23 cellular contexts compared by ENCODE assay signal in the genomic region with DNA sequence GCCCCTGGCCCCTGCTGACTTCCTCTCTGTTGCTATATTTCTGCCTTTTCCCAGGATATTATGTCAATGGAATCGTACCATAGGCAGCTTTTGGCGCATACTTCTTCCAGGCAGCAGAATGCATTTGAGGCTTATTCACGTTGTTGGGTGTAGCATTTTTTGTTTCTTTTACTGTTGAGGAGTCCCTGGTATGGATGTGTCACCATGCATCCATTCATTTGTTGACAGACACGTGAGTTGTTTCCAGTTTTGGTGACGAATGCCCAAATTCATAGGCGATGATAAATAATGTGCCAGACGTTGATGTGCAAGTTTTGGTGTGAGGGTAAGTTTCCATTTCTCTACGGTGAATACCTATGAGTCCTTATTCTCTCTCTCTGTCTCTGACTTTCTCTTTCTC. TPM values are rescaled to one million over a fixed set of nuclear protein-coding genes. Genes with fewer than 3 reads are reported as not detected.
"Had no signal": no experiment of that assay in that cellular context is flagged by ENCODE, and none has a peak within 500 bp of the region (broad histone marks: within the 10 kb centered on the region; RNA-seq: fewer than 3 reads in every experiment).

No MANE protein-coding gene starts in this region.

- H3K9me3 ChIP-seq: prostate gland, suprapubic skin, transverse colon had no signal

- H3K36me3 Mint-ChIP-seq: activated naive CD8-positive, alpha-beta T cell; naive thymus-derived CD4-positive, alpha-beta T cell; neural progenitor cell; WTC11 had no signal

- H3K9me3 Mint-ChIP-seq: naive thymus-derived CD4-positive, alpha-beta T cell; neural progenitor cell; stimulated activated naive CD8-positive, alpha-beta T cell treated with anti-CD3 and anti-CD28 coated beads, Interleukin-15, amount 100 ng/mL, for 72 hours; WTC11 had no signal

- DNase-seq: activated CD4-positive, alpha-beta T cell treated with anti-CD3 and anti-CD28 coated beads for 36 hours; activated CD4-positive, alpha-beta T cell treated with anti-CD3 and anti-CD28 coated beads, Interleukin-2, amount 50 U/mL, for 48 hours; activated T-cell treated with anti-CD3 and anti-CD28 coated beads for 4 hours; body of pancreas; caudate nucleus; dorsolateral prefrontal cortex; foreskin fibroblast; mesendoderm; naive thymus-derived CD4-positive, alpha-beta T cell; stimulated activated naive CD8-positive, alpha-beta T cell treated with anti-CD3 and anti-CD28 coated beads, Interleukin-15, amount 100 ng/mL, for 72 hours; transverse colon had no signal

- H3K27ac Mint-ChIP-seq: activated CD4-positive, alpha-beta T cell treated with anti-CD3 and anti-CD28 coated beads for 36 hours; activated naive CD8-positive, alpha-beta T cell; neural progenitor cell; stimulated activated naive CD8-positive, alpha-beta T cell treated with anti-CD3 and anti-CD28 coated beads, Interleukin-15, amount 100 ng/mL, for 72 hours; WTC11 had no signal

- H3K4me3 ChIP-seq: body of pancreas, dorsolateral prefrontal cortex, neural progenitor cell, prostate gland, right atrium auricular region, suprapubic skin, transverse colon had no signal

- H3K4me3 Mint-ChIP-seq: activated CD4-positive, alpha-beta T cell treated with anti-CD3 and anti-CD28 coated beads for 36 hours; activated naive CD8-positive, alpha-beta T cell; naive thymus-derived CD4-positive, alpha-beta T cell; neural progenitor cell; stimulated activated naive CD8-positive, alpha-beta T cell treated with anti-CD3 and anti-CD28 coated beads, Interleukin-15, amount 100 ng/mL, for 72 hours; WTC11 had no signal

- ATAC-seq: activated CD4-positive, alpha-beta T cell treated with anti-CD3 and anti-CD28 coated beads for 36 hours; body of pancreas; naive thymus-derived CD4-positive, alpha-beta T cell; stimulated activated naive CD8-positive, alpha-beta T cell treated with anti-CD3 and anti-CD28 coated beads, Interleukin-15, amount 100 ng/mL, for 72 hours; WTC11 had no signal

- FAIRE-seq: colon had no signal

- H3K9ac ChIP-seq: neural progenitor cell had no signal

- H3K27me3 ChIP-seq: body of pancreas, dorsolateral prefrontal cortex, neural progenitor cell, right atrium auricular region, suprapubic skin, transverse colon had no signal

- H3K4me1 ChIP-seq: prostate gland, right atrium auricular region had no signal

- H3K4me2 ChIP-seq: neural progenitor cell had no signal

- H3K36me3 ChIP-seq: neural progenitor cell, prostate gland, right atrium auricular region, suprapubic skin, transverse colon had no signal

- H3K27ac ChIP-seq: body of pancreas, dorsolateral prefrontal cortex, neural progenitor cell, prostate gland, right atrium auricular region, suprapubic skin, transverse colon had no signal

- H2AFZ ChIP-seq: neural progenitor cell had no signal

RNA-seq across cellular contexts. Expression of a gene that starts 5.0 kb away (rescaled TPM):
- total RNA-seq: activated CD4-positive, alpha-beta T cell treated with anti-CD3 and anti-CD28 coated beads for 36 hours; body of pancreas; dorsolateral prefrontal cortex; glomerular endothelial cell; liver; mucosa of gallbladder; naive thymus-derived CD4-positive, alpha-beta T cell; osteoblast; prostate gland; right atrium auricular region; skeletal muscle tissue; suprapubic skin; transverse colon; WTC11 had no signal
- polyA plus RNA-seq: liver; naive thymus-derived CD4-positive, alpha-beta T cell had no signal
